2 cellular contexts compared by ENCODE assay signal in genomic region chr2:109936534-109936933, GRCh38. TPM values are rescaled to one million over a fixed set of nuclear protein-coding genes. Genes with fewer than 3 reads are reported as not detected.
"Had no signal": no experiment of that assay in that cellular context is flagged by ENCODE, and none has a peak within 500 bp of the region (broad histone marks: within the 10 kb centered on the region; RNA-seq: fewer than 3 reads in every experiment).

No MANE protein-coding gene starts in this region.

RNA-seq across cellular contexts. Expression of gene LIMS3, which starts 38.0 kb away (rescaled TPM):
- total RNA-seq: esophagus mucosa had no signal
- polyA plus RNA-seq: keratinocyte had no signal
